Comparison of ENCODE assay signal across 22 cellular contexts in the genomic region with DNA sequence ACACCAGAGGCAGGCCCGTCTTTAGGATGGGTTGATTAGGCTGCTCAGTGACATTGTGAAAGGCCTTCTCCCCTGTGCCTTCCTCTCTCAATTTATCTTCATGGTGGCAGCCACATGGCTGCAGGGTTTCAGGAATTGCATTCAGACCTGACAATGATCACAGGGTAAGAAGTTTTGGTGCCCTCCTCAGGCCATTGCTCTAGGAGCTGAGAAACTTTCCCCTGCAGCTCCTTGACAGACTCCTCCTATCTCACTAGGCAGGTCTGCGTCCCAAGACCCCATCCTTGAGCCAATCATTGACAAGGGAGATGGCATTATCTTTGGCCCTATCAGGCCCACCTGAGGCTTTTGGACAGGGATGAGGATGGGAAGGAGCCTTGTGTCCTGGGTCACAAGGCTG. TPM values are rescaled to one million over a fixed set of nuclear protein-coding genes. Genes with fewer than 3 reads are reported as not detected.
"Had no signal": no experiment of that assay in that cellular context is flagged by ENCODE, and none has a peak within 500 bp of the region (broad histone marks: within the 10 kb centered on the region; RNA-seq: fewer than 3 reads in every experiment).

No MANE protein-coding gene starts in this region.

- H3K9me3 Mint-ChIP-seq: activated CD4-positive, alpha-beta memory T cell treated with anti-CD3 and anti-CD28 coated beads, Interleukin-2, amount 10 ng/mL, durations not matched to agents 7 days and 5 days; activated CD4-positive, alpha-beta T cell treated with anti-CD3 and anti-CD28 coated beads, Interleukin-2, amount 10 ng/mL, durations not matched to agents 24 days and 14 days; activated T-cell treated with anti-CD3 and anti-CD28 coated beads, Interleukin-2, amount 50 U/mL, for 24 hours; central memory CD8-positive, alpha-beta T cell had no signal

- H3K27me3 Mint-ChIP-seq: activated CD4-positive, alpha-beta T cell treated with anti-CD3 and anti-CD28 coated beads, Interleukin-2, amount 10 ng/mL, durations not matched to agents 24 days and 14 days had no signal

- H3K4me3 Mint-ChIP-seq: activated CD4-positive, alpha-beta memory T cell treated with anti-CD3 and anti-CD28 coated beads, Interleukin-2, amount 10 ng/mL, durations not matched to agents 7 days and 5 days; activated CD4-positive, alpha-beta T cell treated with anti-CD3 and anti-CD28 coated beads, Interleukin-2, amount 10 ng/mL, durations not matched to agents 24 days and 14 days; activated naive CD8-positive, alpha-beta T cell; activated T-cell treated with anti-CD3 and anti-CD28 coated beads, Interleukin-2, amount 50 U/mL, for 24 hours; central memory CD8-positive, alpha-beta T cell; naive thymus-derived CD8-positive, alpha-beta T cell had no signal

- DNase-seq: activated CD4-positive, alpha-beta memory T cell treated with anti-CD3 and anti-CD28 coated beads, Interleukin-2, amount 10 ng/mL, durations not matched to agents 7 days and 5 days; activated CD4-positive, alpha-beta T cell treated with anti-CD3 and anti-CD28 coated beads, Interleukin-2, amount 10 ng/mL, durations not matched to agents 24 days and 14 days; activated CD4-positive, CD25-positive, alpha-beta regulatory T cell treated with anti-CD3 and anti-CD28 coated beads, Interleukin-2, amount 50 U/mL, for 72 hours; activated CD8-positive, alpha-beta memory T cell treated with anti-CD3 and anti-CD28 coated beads, Interleukin-2, amount 50 U/mL, for 48 hours; activated naive CD4-positive, alpha-beta T cell treated with Interleukin-2 at 50 U/mL for 16 hours; activated T-cell treated with anti-CD3 and anti-CD28 coated beads, Interleukin-2, amount 50 U/mL, for 24 hours; anterior cingulate cortex; colonic mucosa; effector CD8-positive, alpha-beta T cell; erythroblast; hippocampal formation; naive thymus-derived CD8-positive, alpha-beta T cell; stimulated activated CD4-positive, alpha-beta T cell treated with anti-CD3 and anti-CD28 coated beads, Interleukin-15, amount 100 ng/mL, for 24 hours; stimulated activated CD4-positive, alpha-beta T cell treated with anti-CD3 and anti-CD28 coated beads, Interleukin-2, amount 100 ng/mL, for 24 hours; stimulated activated naive CD4-positive, alpha-beta T cell; testis; transverse colon; WERI-Rb-1 had no signal

- H3K4me1 Mint-ChIP-seq: activated CD4-positive, alpha-beta memory T cell treated with anti-CD3 and anti-CD28 coated beads, Interleukin-2, amount 10 ng/mL, durations not matched to agents 7 days and 5 days; activated CD4-positive, alpha-beta T cell treated with anti-CD3 and anti-CD28 coated beads, Interleukin-2, amount 10 ng/mL, durations not matched to agents 24 days and 14 days; central memory CD8-positive, alpha-beta T cell; naive thymus-derived CD8-positive, alpha-beta T cell had no signal

- H3K36me3 Mint-ChIP-seq: activated naive CD8-positive, alpha-beta T cell; naive thymus-derived CD8-positive, alpha-beta T cell had no signal

- H3K27ac Mint-ChIP-seq: activated CD4-positive, alpha-beta memory T cell treated with anti-CD3 and anti-CD28 coated beads, Interleukin-2, amount 10 ng/mL, durations not matched to agents 7 days and 5 days; activated CD4-positive, alpha-beta T cell treated with anti-CD3 and anti-CD28 coated beads, Interleukin-2, amount 10 ng/mL, durations not matched to agents 24 days and 14 days; activated naive CD8-positive, alpha-beta T cell; activated T-cell treated with anti-CD3 and anti-CD28 coated beads, Interleukin-2, amount 50 U/mL, for 24 hours; naive thymus-derived CD8-positive, alpha-beta T cell had no signal

- ATAC-seq: gastroesophageal sphincter; naive thymus-derived CD8-positive, alpha-beta T cell had no signal

RNA-seq across cellular contexts. Expression of a gene that starts 57.4 kb away (rescaled TPM):
- total RNA-seq: activated CD4-positive, alpha-beta memory T cell treated with anti-CD3 and anti-CD28 coated beads, Interleukin-2, amount 10 ng/mL, durations not matched to agents 7 days and 5 days; activated CD4-positive, alpha-beta T cell treated with anti-CD3 and anti-CD28 coated beads, Interleukin-2, amount 10 ng/mL, durations not matched to agents 24 days and 14 days; naive thymus-derived CD8-positive, alpha-beta T cell; T-helper 1 cell treated with Interleukin-12 subunit alpha and Interleukin-12 subunit beta and Interleukin-4 antibody, amounts not matched to agents 30 ng/mL and 1 ng/mL, for 36 hours had no signal
